Comparison of ENCODE assay signal across 1 cellular context in genomic region chr13:113393572-113394503, GRCh38.
TF ChIP-seq lines count a peak whose summit lies in the region.

No MANE protein-coding gene starts in this region.

TF ChIP-seq in IMR-90, 13 proteins besides CTCF, POLR2A, EP300 and RAD21:
- TF ChIP-seq SMC3 (IDR thresholded peaks at IDR 0.05; ENCODE audit: low read depth, low read length) = peak; percentile 82
- TF ChIP-seq NFE2L2 (IDR thresholded peaks at IDR 0.05; ENCODE audit: low read depth, low read length) = no peak
- no peak for TF ChIP-seq CEBPB (IDR thresholded peaks at IDR 0.05; ENCODE audit: low read depth, low read length)
- no peak for TF ChIP-seq MAFK (IDR thresholded peaks at IDR 0.05; ENCODE audit: low read depth, low read length)
TF ChIP-seq in IMR-90: peak in this region for 1.
